27 cellular contexts compared by ENCODE assay signal in genomic region chr2:153912798-153913396, GRCh38. TPM values are rescaled to one million over a fixed set of nuclear protein-coding genes. Genes with fewer than 3 reads are reported as not detected.
DNase-seq lines count a peak whose midpoint lies in the region; TF ChIP-seq lines count a peak whose summit lies in the region.
"Had no signal": no experiment of that assay in that cellular context is flagged by ENCODE, and none has a peak within 500 bp of the region (broad histone marks: within the 10 kb centered on the region; RNA-seq: fewer than 3 reads in every experiment).

No MANE protein-coding gene starts in this region.

- H3K4me3 ChIP-seq in neuronal stem cell (ENCODE audit: low read length in 2 of 2) (no peak overlapping the region), prostate gland (no peak overlapping the region)
- H3K4me3 ChIP-seq: GM23248, K562, PC-9 had no signal

- no peak overlapping the region for H3K23ac ChIP-seq in neuronal stem cell (ENCODE audit: low read depth, low read length, poor library complexity)

- H3K9ac ChIP-seq in neuronal stem cell (ENCODE audit: low read depth, low read length, poor library complexity): peak overlapping the region; percentile 74
- H3K9ac ChIP-seq: GM23248 had no signal

- no peak for TF ChIP-seq CTCF in prostate gland (IDR thresholded peaks at IDR 0.05)

- no peak overlapping the region for H2AK5ac ChIP-seq in neuronal stem cell (ENCODE audit: low read depth, low read length)

- no CpG with 5 or more reads among the region's 3 CpGs for WGBS in neuronal stem cell (ENCODE audit: extremely low coverage in 2 of 2, insufficient read length in 2 of 2, insufficient replicate concordance in 1 of 2), 2 donors
- 85% methylated on average over 2 of the region's 3 CpGs for WGBS in prostate gland

- H3K9me3 ChIP-seq in neuronal stem cell (replicated peaks in 1 of 2; ENCODE audit: control insufficient read depth in 2 of 2, insufficient read depth in 1 of 2, low read depth in 1 of 2, low read length in 2 of 2): peaks cover 0 to 12% of the 10 kb centered on the region in 2 donors
- no peaks in the 10 kb centered on the region for H3K9me3 ChIP-seq in prostate gland

- no peak overlapping the region for H2BK15ac ChIP-seq in neuronal stem cell (ENCODE audit: low read length)

- no peak for TF ChIP-seq POLR2A in prostate gland (IDR thresholded peaks at IDR 0.05)

- peak; percentile 15 for DNase-seq in NCI-H2171 treated with DMSO at 0.1 percent for 48 hours (lab: John Stamatoyannopoulos, UW)
- DNase-seq in NCI-H2171 (lab: John Stamatoyannopoulos, UW): no peak
- peak; percentile 14 for DNase-seq in Ammon's horn (ENCODE audit: low spot score)
- DNase-seq in cerebellum (ENCODE audit: low spot score): peak; percentile 21
- DNase-seq in neuronal stem cell (ENCODE audit: low spot score): no peak
- DNase-seq in prostate gland (ENCODE audit: low spot score): no peak
- DNase-seq in activated naive CD4-positive, alpha-beta T cell treated with anti-CD3 and anti-CD28 coated beads for 36 hours: no peak
- DNase-seq in NCI-H524 (lab: John Stamatoyannopoulos, UW): no peak
- DNase-seq: 8988T, ACHN, Calu3, GM23248, H9, MV-4-11, NCI-H1105, NCI-H1436 treated with DMSO at 0.1 percent for 48 hours, NCI-H2029, NCI-H2227 treated with DMSO at 0.1 percent for 48 hours, NCI-H510A, NCI-H748 treated with DMSO at 0.1 percent for 48 hours, PC-9, SHP77 had no signal

- peaks cover 21% of the 10 kb centered on the region for H3K9me3 Mint-ChIP-seq in activated naive CD4-positive, alpha-beta T cell treated with anti-CD3 and anti-CD28 coated beads for 36 hours
- H3K9me3 Mint-ChIP-seq: H9 had no signal

- H3K4me1 Mint-ChIP-seq in activated naive CD4-positive, alpha-beta T cell treated with anti-CD3 and anti-CD28 coated beads for 36 hours (ENCODE audit: low read depth): no peaks in the 10 kb centered on the region

- H3K4me2 ChIP-seq in neuronal stem cell (ENCODE audit: insufficient read depth, low read length, poor library complexity, severe bottlenecking): no peak overlapping the region
- H3K4me2 ChIP-seq: PC-9 had no signal

- H3K27ac Mint-ChIP-seq in activated naive CD4-positive, alpha-beta T cell treated with anti-CD3 and anti-CD28 coated beads for 36 hours: no peak overlapping the region
- H3K27ac Mint-ChIP-seq: H9 had no signal

- H2AFZ ChIP-seq in neuronal stem cell (ENCODE audit: low read length): no peak overlapping the region
- H2AFZ ChIP-seq: GM23248, PC-9 had no signal

- H3K36me3 Mint-ChIP-seq in activated naive CD4-positive, alpha-beta T cell treated with anti-CD3 and anti-CD28 coated beads for 36 hours (ENCODE audit: low read depth): no peaks in the 10 kb centered on the region

- no peak overlapping the region for H3K27ac ChIP-seq in neuronal stem cell (replicated peaks; ENCODE audit: low read length)
- H3K27ac ChIP-seq in prostate gland: no peak overlapping the region
- H3K27ac ChIP-seq: GM23248, PC-9 had no signal

- peak overlapping the region; percentile 27 for H3K18ac ChIP-seq in neuronal stem cell (ENCODE audit: low read length)

- H3K27me3 ChIP-seq in neuronal stem cell (ENCODE audit: control insufficient read depth in 3 of 3, insufficient read depth in 3 of 3, low read depth in 1 of 3, low read length in 3 of 3) (no peaks in the 10 kb centered on the region), prostate gland (replicated peaks; ENCODE audit: insufficient read depth) (no peaks in the 10 kb centered on the region)

- H4K91ac ChIP-seq in neuronal stem cell (ENCODE audit: low read depth, low read length, poor library complexity): no peak overlapping the region

- H3K36me3 ChIP-seq in neuronal stem cell (replicated peaks in 1 of 2; ENCODE audit: control insufficient read depth in 2 of 2, insufficient read depth in 2 of 2, low read length in 2 of 2) (no peaks in the 10 kb centered on the region), prostate gland (no peaks in the 10 kb centered on the region)

- H3K4ac ChIP-seq in neuronal stem cell (ENCODE audit: low read length): no peak overlapping the region

- no peak overlapping the region for H2BK5ac ChIP-seq in neuronal stem cell (ENCODE audit: low read length)

- CTCF ChIA-PET in activated naive CD4-positive, alpha-beta T cell treated with anti-CD3 and anti-CD28 coated beads for 36 hours (lab: Charles Lee): no interaction called here

- intact Hi-C loops in prostate gland (cut with DNase I): no loop called here
- intact Hi-C loops in activated naive CD4-positive, alpha-beta T cell treated with anti-CD3 and anti-CD28 coated beads for 36 hours (cut with micrococcal nuclease): no loop called here

- peak overlapping the region; percentile 64 for H3K14ac ChIP-seq in neuronal stem cell (ENCODE audit: low read length)

- H3K79me1 ChIP-seq in neuronal stem cell (ENCODE audit: low read depth, low read length): no peaks in the 10 kb centered on the region

- H3K4me3 Mint-ChIP-seq in activated naive CD4-positive, alpha-beta T cell treated with anti-CD3 and anti-CD28 coated beads for 36 hours: no peak overlapping the region
- H3K4me3 Mint-ChIP-seq: H9 had no signal

- no peaks in the 10 kb centered on the region for H3K27me3 Mint-ChIP-seq in activated naive CD4-positive, alpha-beta T cell treated with anti-CD3 and anti-CD28 coated beads for 36 hours (ENCODE audit: low read depth)

- H4K8ac ChIP-seq in neuronal stem cell (ENCODE audit: low read depth, low read length): no peak overlapping the region

- H2BK12ac ChIP-seq in neuronal stem cell (ENCODE audit: low read length): no peak overlapping the region

- H3K4me1 ChIP-seq in neuronal stem cell (ENCODE audit: control insufficient read depth in 2 of 2, insufficient read depth in 1 of 2, low read depth in 1 of 2, low read length in 2 of 2) (peaks cover 0 to 4% of the 10 kb centered on the region in 2 donors), prostate gland (replicated peaks) (no peaks in the 10 kb centered on the region)

- H2BK120ac ChIP-seq in neuronal stem cell (ENCODE audit: low read depth, low read length): no peak overlapping the region

RNA-seq across cellular contexts. Expression of gene GALNT13, which starts 41.2 kb away (rescaled TPM):
- 14.2 TPM for total RNA-seq in cerebellum
- polyA plus RNA-seq in neuronal stem cell (2013, experiment 1 of 2): 1.7 TPM
- polyA plus RNA-seq in neuronal stem cell (2013, experiment 2 of 2): 1.8 TPM
- total RNA-seq in prostate gland: 1 to 10 TPM in 1 of 2 donors, under 1 TPM in 1; 0.87 to 1.1 TPM
- total RNA-seq in activated naive CD4-positive, alpha-beta T cell treated with anti-CD3 and anti-CD28 coated beads for 36 hours: not detected
- total RNA-seq: Calu3, Daoy, K562, RPMI7951, SK-MEL-5 had no signal
- polyA plus RNA-seq: BJ, GM23248, K562 had no signal

Comparison
In these comparisons a context has a peak if more than half of its experiments do, and no peak if none do; other contexts are left out.
1. DNase-seq: peak in NCI-H2171 treated with DMSO at 0.1 percent for 48 hours (single experiment), Ammon's horn (single experiment) and cerebellum (single experiment); none in NCI-H2171 (single experiment), neuronal stem cell (single experiment), prostate gland (single experiment), activated naive CD4-positive, alpha-beta T cell treated with anti-CD3 and anti-CD28 coated beads for 36 hours (single experiment) and NCI-H524 (0 of 2).